11 cellular contexts compared by ENCODE assay signal in genomic region chr14:20264366-20264765, GRCh38. TPM values are rescaled to one million over a fixed set of nuclear protein-coding genes. Genes with fewer than 3 reads are reported as not detected.
A peak's percentile ranks its signal among the peaks of the same experiment; 100 is the strongest.
DNase-seq lines count a peak whose midpoint lies in the region; FAIRE-seq and TF ChIP-seq lines count a peak whose summit lies in the region.
"Not testable (repeated sequence)": the region's sequence is repeated elsewhere in the genome, so short reads cannot be mapped to it uniquely, and the experiment has no call there.
"Had no signal": no experiment of that assay in that cellular context is flagged by ENCODE, and none has a peak within 500 bp of the region (broad histone marks: within the 10 kb centered on the region; RNA-seq: fewer than 3 reads in every experiment).

No MANE protein-coding gene starts in this region.

- DNase-seq in EH (ENCODE audit: low read depth) = peak; percentile 23
- DNase-seq in H4 (ENCODE audit: low spot score) = peak; percentile 17
- DNase-seq in M059J (ENCODE audit: low read depth) = peak; percentile 73
- DNase-seq in RPMI7951 (ENCODE audit: low read depth) = peak; percentile 67
- peak; percentile 28 for DNase-seq in bronchial epithelial cell (ENCODE audit: low read depth)
- DNase-seq in kidney tubule cell (ENCODE audit: low spot score) = peak; percentile 17

- not testable (repeated sequence) for FAIRE-seq in bronchial epithelial cell (lab: Jason Lieb, UNC)

- not testable (repeated sequence) for H3K36me3 ChIP-seq in bronchial epithelial cell (ENCODE audit: control insufficient read depth, insufficient read depth, low read length)

- not testable (repeated sequence) for H3K4me3 ChIP-seq in bronchial epithelial cell (ENCODE audit: low read depth, low read length)

- not testable (repeated sequence) for TF ChIP-seq CTCF in bronchial epithelial cell (IDR thresholded peaks at IDR 0.05; ENCODE audit: insufficient read depth, low read length, severe bottlenecking)

- H3K27me3 ChIP-seq in bronchial epithelial cell (ENCODE audit: control insufficient read depth, insufficient read depth, low read length) = not testable (repeated sequence)

RNA-seq across cellular contexts. Expression of gene OR11H4, which starts 25.3 kb away (rescaled TPM):
- not detected in 2 replicates for total RNA-seq in H4 (2014; rRNA removed; shearing (Covaris generic))
- not detected in 2 replicates for total RNA-seq in M059J (2014; rRNA removed; shearing (Covaris generic))
- not detected in 2 replicates for total RNA-seq in RPMI7951 (2014; rRNA removed; shearing (Covaris generic))
- not detected in 2 replicates for total RNA-seq in bronchial epithelial cell
- total RNA-seq: CD4-positive, alpha-beta T cell; CD8-positive, alpha-beta memory T cell; G401; GM23338; HFFc6 had no signal

RNA-seq across cellular contexts. Expression of gene OR11H7, which starts 35.6 kb away (rescaled TPM):
- not detected in 2 replicates for total RNA-seq in H4 (2014; rRNA removed; shearing (Covaris generic))
- total RNA-seq in M059J (2014; rRNA removed; shearing (Covaris generic)) = not detected in 2 replicates
- not detected in 2 replicates for total RNA-seq in RPMI7951 (2014; rRNA removed; shearing (Covaris generic))
- not detected in 2 replicates for total RNA-seq in bronchial epithelial cell
- total RNA-seq: CD4-positive, alpha-beta T cell; CD8-positive, alpha-beta memory T cell; G401; GM23338; HFFc6 had no signal

RNA-seq across cellular contexts. Expression of gene OR11H6, which starts 40.9 kb away (rescaled TPM):
- not detected in 2 replicates for total RNA-seq in H4 (2014; rRNA removed; shearing (Covaris generic))
- not detected in 2 replicates for total RNA-seq in M059J (2014; rRNA removed; shearing (Covaris generic))
- not detected in 2 replicates for total RNA-seq in RPMI7951 (2014; rRNA removed; shearing (Covaris generic))
- not detected in 2 replicates for total RNA-seq in bronchial epithelial cell
- total RNA-seq: CD4-positive, alpha-beta T cell; CD8-positive, alpha-beta memory T cell; G401; GM23338; HFFc6 had no signal

RNA-seq across cellular contexts. Expression of gene TTC5, which starts 41.4 kb away (rescaled TPM):
- 18.5 and 24.2 TPM in 2 replicates for total RNA-seq in H4 (2014; rRNA removed; shearing (Covaris generic))
- 4.0 and 9.5 TPM in 2 replicates for total RNA-seq in M059J (2014; rRNA removed; shearing (Covaris generic))
- total RNA-seq in RPMI7951 (2014; rRNA removed; shearing (Covaris generic)) = 9.7 and 12.3 TPM in 2 replicates
- 10.5 and 14.2 TPM in 2 replicates for total RNA-seq in bronchial epithelial cell

Comparison
In these comparisons a context has a peak if more than half of its experiments do, and no peak if none do; other contexts are left out.
1. DNase-seq: peak in every context shown above with its lines; median percentile 73 in M059J; 67 in RPMI7951; 28 in bronchial epithelial cell; 23 in EH; 17 in H4; 17 in kidney tubule cell.